ENCODE assay signal across 8 cellular contexts in the genomic region with DNA sequence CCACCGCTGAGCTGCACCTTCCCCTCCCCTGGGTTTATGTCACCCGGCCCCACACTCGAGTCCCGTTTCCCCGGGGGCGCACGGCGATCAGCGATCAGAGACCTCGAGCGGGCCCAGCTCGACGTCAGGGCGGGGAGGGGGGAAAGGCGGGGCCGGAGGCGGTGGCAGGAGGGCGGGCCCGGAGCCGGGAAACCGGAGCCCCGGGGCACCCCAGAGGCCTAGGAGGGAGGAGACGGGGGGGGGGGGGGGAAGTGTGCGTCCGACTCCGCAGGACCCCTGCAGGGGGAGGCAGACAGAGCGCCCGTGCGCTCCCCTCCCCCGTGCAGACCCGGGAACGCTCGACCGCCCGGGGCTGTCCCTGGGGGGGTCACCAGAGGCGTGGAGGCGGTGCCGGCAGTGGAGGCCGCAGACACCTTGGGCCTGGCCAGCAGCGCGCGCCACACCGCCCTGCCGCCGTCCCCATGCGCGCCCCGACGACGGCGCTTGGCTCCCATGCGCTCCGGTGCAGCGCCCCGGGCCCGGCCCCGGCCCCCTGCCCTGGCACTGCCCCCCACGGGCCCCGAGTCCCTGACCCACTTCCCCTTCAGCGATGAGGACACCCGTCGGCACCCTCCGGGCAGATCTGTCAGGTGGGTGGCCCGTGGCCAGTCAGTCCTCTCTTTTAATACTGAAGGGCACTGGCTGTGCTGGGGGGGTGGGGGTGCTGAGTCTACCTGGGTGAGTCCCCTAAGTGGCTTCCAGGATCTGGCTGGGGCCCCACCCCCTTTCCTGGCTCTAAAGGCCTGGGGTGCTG. TPM values are rescaled to one million over a fixed set of nuclear protein-coding genes. Genes with fewer than 3 reads are reported as not detected.
DNase-seq lines count a peak whose midpoint lies in the region; ATAC-seq and TF ChIP-seq lines count a peak whose summit lies in the region.

No MANE protein-coding gene starts in this region.

- H3K4me2 ChIP-seq in PC-9, result peak overlapping the region; percentile 79

- peak overlapping the region; percentile 43; the same call in 1 of the 2 replicates for H3K4me3 ChIP-seq in PC-9
- H3K4me3 ChIP-seq in skeletal muscle cell (ENCODE audit: low read depth, low read length), result peak overlapping the region; percentile 58

- peaks cover 38% of the 10 kb centered on the region for H3K4me1 Mint-ChIP-seq in activated naive CD4-positive, alpha-beta T cell treated with anti-CD3 and anti-CD28 coated beads for 36 hours (ENCODE audit: low read depth)

- DNase-seq in ELR (ENCODE audit: low read depth) (peak; percentile 57), PC-9 (peak in 1 of 2 experiments; percentile 60), left cardiac atrium (peak; percentile 73), skeletal muscle cell (ENCODE audit: low read depth) (no peak)
- DNase-seq in activated naive CD4-positive, alpha-beta T cell treated with anti-CD3 and anti-CD28 coated beads for 36 hours, result peak; percentile 68

- H3K9me3 ChIP-seq in PC-9 (ENCODE audit: insufficient read depth, low read depth), result no peaks in the 10 kb centered on the region

- TF ChIP-seq CTCF in PC-9 (conservative IDR thresholded peaks at IDR 0.05), result no peak

- H3K27me3 Mint-ChIP-seq in activated naive CD4-positive, alpha-beta T cell treated with anti-CD3 and anti-CD28 coated beads for 36 hours (ENCODE audit: low read depth), result peaks cover 42% of the 10 kb centered on the region

- POLR2A ChIA-PET in PC-9 (lab: Charles Lee; ENCODE audit: unreplicated experiment), result interaction anchor here (0.6 kb wide), 3 partner anchors 9 to 124 kb away, joined by 4 to 14 read pairs (median 13); no protein-coding TSS in a partner anchor

- no peaks in the 10 kb centered on the region for H3K79me2 ChIP-seq in PC-9 (ENCODE audit: low read depth)

- H3K9me2 ChIP-seq in PC-9 (ENCODE audit: insufficient read depth), result no peaks in the 10 kb centered on the region

- H4K20me1 ChIP-seq in PC-9 (ENCODE audit: insufficient read depth), result no peaks in the 10 kb centered on the region

- H2AFZ ChIP-seq in PC-9, result no peak overlapping the region

- no peak overlapping the region for H3K27ac Mint-ChIP-seq in activated naive CD4-positive, alpha-beta T cell treated with anti-CD3 and anti-CD28 coated beads for 36 hours

- H3K4me3 Mint-ChIP-seq in activated naive CD4-positive, alpha-beta T cell treated with anti-CD3 and anti-CD28 coated beads for 36 hours, result peak overlapping the region; percentile 72

- no peaks in the 10 kb centered on the region for H3K36me3 Mint-ChIP-seq in activated naive CD4-positive, alpha-beta T cell treated with anti-CD3 and anti-CD28 coated beads for 36 hours (ENCODE audit: low read depth)

- peak; percentile 76 to 77 for ATAC-seq in left cardiac atrium
- no peak for ATAC-seq in GM21381 (IDR thresholded peaks at IDR 0.05; ENCODE audit: unreplicated experiment)
- ATAC-seq in GM19035 (IDR thresholded peaks at IDR 0.05; ENCODE audit: unreplicated experiment), result no peak
- no peak for ATAC-seq in GM21825 (IDR thresholded peaks at IDR 0.05; ENCODE audit: unreplicated experiment)

- H3K27ac ChIP-seq in PC-9, result no peak overlapping the region

- H3K4me1 ChIP-seq in PC-9 (replicated peaks; ENCODE audit: insufficient read depth), result 0 out of 2 replicates have a peak, but pooled peaks cover 9% of the 10 kb centered on the region

- H3K27me3 ChIP-seq in PC-9 (ENCODE audit: insufficient read depth, low read depth), result peaks cover 36% of the 10 kb centered on the region

- CTCF ChIA-PET in PC-9 (lab: Charles Lee), result interaction anchor here (0.6 to 0.7 kb wide), 5 partner anchors 14 to 988 kb away, joined by 3 to 10 read pairs (median 4); no protein-coding TSS in a partner anchor
- CTCF ChIA-PET in activated naive CD4-positive, alpha-beta T cell treated with anti-CD3 and anti-CD28 coated beads for 36 hours (lab: Charles Lee), result interaction anchor here (0.6 to 1.3 kb wide), 3 partner anchors 9 to 40 kb away, joined by 3 to 5 read pairs (median 4); no protein-coding TSS in a partner anchor

- intact Hi-C loops in PC-9 (cut with micrococcal nuclease; ENCODE audit: unreplicated experiment), result no loop called here
- intact Hi-C loops in activated naive CD4-positive, alpha-beta T cell treated with anti-CD3 and anti-CD28 coated beads for 36 hours (cut with micrococcal nuclease), result no loop called here
- intact Hi-C loops in left cardiac atrium (cut with DNase I), result no loop called here

- no peaks in the 10 kb centered on the region for H3K36me3 ChIP-seq in PC-9 (ENCODE audit: low read depth)

- H3F3A ChIP-seq in PC-9 (ENCODE audit: insufficient read depth, low read depth), result peaks cover 29% of the 10 kb centered on the region

- BruUV-seq in PC-9 (replicated peaks; lab: Mats Ljungman, UMichigan), result no TSS peak

- H3K9me3 Mint-ChIP-seq in activated naive CD4-positive, alpha-beta T cell treated with anti-CD3 and anti-CD28 coated beads for 36 hours, result no peaks in the 10 kb centered on the region

RNA-seq across cellular contexts. Expression of gene PDE4A, which starts 11.8 kb away (rescaled TPM):
- 8.9 and 10.4 TPM in 2 replicates for total RNA-seq in PC-9 (2021)
- total RNA-seq in activated naive CD4-positive, alpha-beta T cell treated with anti-CD3 and anti-CD28 coated beads for 36 hours, result 1 to 10 TPM; 5.5 TPM
- total RNA-seq in left cardiac atrium, result 10 to 100 TPM; 13.5 to 13.7 TPM

RNA-seq across cellular contexts. Expression of gene CDC37, which starts 28.8 kb away (rescaled TPM):
- total RNA-seq in PC-9 (2021) (156 and 191 TPM in 2 replicates), left cardiac atrium (100 to 1,000 TPM; 130 to 156 TPM)
- total RNA-seq in activated naive CD4-positive, alpha-beta T cell treated with anti-CD3 and anti-CD28 coated beads for 36 hours, result 100 to 1,000 TPM; 158 to 164 TPM

RNA-seq across cellular contexts. Expression of gene TYK2, which starts 51.8 kb away (rescaled TPM):
- total RNA-seq in PC-9 (2021) (94.7 and 102 TPM in 2 replicates), left cardiac atrium (10 to 100 TPM; 57.3 to 59.3 TPM)
- total RNA-seq in activated naive CD4-positive, alpha-beta T cell treated with anti-CD3 and anti-CD28 coated beads for 36 hours, result 100 to 1,000 TPM; 175 to 190 TPM

Comparison
In these comparisons a context has a peak if more than half of its experiments do, and no peak if none do; other contexts are left out.
1. ATAC-seq: peak in left cardiac atrium (2 of 2); none in GM21381 (single experiment), GM19035 (single experiment) and GM21825 (single experiment).